ENCODE assay signal across 8 cellular contexts in the genomic region with DNA sequence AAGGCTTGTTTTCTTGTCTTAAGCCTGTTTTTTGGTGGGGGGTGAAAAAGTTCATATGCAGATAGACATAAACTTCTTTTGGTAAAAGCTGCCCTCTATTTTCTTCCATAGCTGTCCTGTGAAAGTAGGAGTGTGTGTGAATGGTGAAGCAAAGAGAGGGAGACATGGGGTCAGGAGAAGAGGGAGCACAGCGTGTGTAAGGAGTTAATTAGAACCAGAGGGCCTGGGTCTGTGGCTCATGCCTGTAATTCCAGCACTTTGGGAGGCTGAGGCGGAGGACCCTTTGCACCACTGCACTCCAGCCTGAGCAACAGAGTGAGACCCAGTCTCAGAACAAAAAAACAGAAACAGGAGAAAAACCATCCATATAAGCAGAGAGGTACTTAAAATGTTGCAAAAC. TPM values are rescaled to one million over a fixed set of nuclear protein-coding genes. Genes with fewer than 3 reads are reported as not detected.
DNase-seq lines count a peak whose midpoint lies in the region; ATAC-seq and FAIRE-seq lines count a peak whose summit lies in the region.

No MANE protein-coding gene starts in this region.

- DNase-seq in GM19239 (ENCODE audit: insufficient read length, low spot score) (no peak), T-cell (no peak), fibroblast of the conjunctiva (ENCODE audit: low read depth) (peak; percentile 34), superior temporal gyrus (ENCODE audit: extremely low spot score) (no peak), NCI-H2029 treated with DMSO at 0.1 percent for 48 hours (lab: John Stamatoyannopoulos, UW) (no peak), NCI-H1092 treated with DMSO at 0.1 percent for 48 hours (lab: John Stamatoyannopoulos, UW) (no peak), mesenteric fat pad (ENCODE audit: low spot score) (no peak)

- H3K36me3 Mint-ChIP-seq in T-cell = peaks cover 22% of the 10 kb centered on the region

- peaks cover 18% of the 10 kb centered on the region for H3K4me1 ChIP-seq in skeletal muscle satellite cell (ENCODE audit: control insufficient read depth, insufficient read depth, low read length)

- H3K9ac ChIP-seq in skeletal muscle satellite cell (ENCODE audit: low read depth, low read length) = peak overlapping the region; percentile 95

- peak overlapping the region; percentile 90 to 95 (median 94) for H3K4me3 Mint-ChIP-seq in T-cell

- POLR2A ChIA-PET in T-cell (lab: Charles Lee) = interaction anchor here (0.6 to 4.8 kb wide), 11 partner anchors 16 to 512 kb away, joined by 3 to 177 read pairs (median 5); partner anchors contain the start of gene CCNL1 (in 2 of the 2)

- H3K27me3 ChIP-seq in skeletal muscle satellite cell (ENCODE audit: control insufficient read depth, insufficient read depth, low read length) = no peaks in the 10 kb centered on the region

- ATAC-seq in T-cell (replicated peaks in 1 of 4) = no peak

- peak overlapping the region; percentile 93 for H3K4me2 ChIP-seq in skeletal muscle satellite cell (ENCODE audit: low read length)

- H3K9me3 ChIP-seq in skeletal muscle satellite cell (replicated peaks; ENCODE audit: low read length) = no peaks in the 10 kb centered on the region

- H3K36me3 ChIP-seq in skeletal muscle satellite cell (ENCODE audit: insufficient read depth, low read length) = no peaks in the 10 kb centered on the region

- peaks cover 0 to 6% (median 0%) of the 10 kb centered on the region in 3 donors for H3K9me3 Mint-ChIP-seq in T-cell

- H3K27me3 Mint-ChIP-seq in T-cell = peaks cover 0 to 4% of the 10 kb centered on the region in 2 donors

- FAIRE-seq in GM19239 (lab: Jason Lieb, UNC) = peak; percentile 49

- CTCF ChIA-PET in T-cell (lab: Charles Lee) = interaction anchor here (1.1 to 3.4 kb wide), 6 partner anchors 13 to 495 kb away, joined by 3 to 38 read pairs (median 5); partner anchors contain the start of gene CCNL1 (in 1 of the 2)

- H3K27ac Mint-ChIP-seq in T-cell = peak overlapping the region; percentile 96 to 100

- H3K4me1 Mint-ChIP-seq in T-cell = peaks cover 30 to 37% (median 34%) of the 10 kb centered on the region in 3 donors

- H3K4me3 ChIP-seq in skeletal muscle satellite cell (ENCODE audit: low read length) = peak overlapping the region; percentile 81

RNA-seq across cellular contexts. Expression of gene CCNL1, which starts 16.2 kb away (rescaled TPM):
- total RNA-seq in T-cell (1,000 to 10,000 TPM in 2 of 5 donors, 100 to 1,000 TPM in 3; 271 to 1,140 (median 276) TPM), mesenteric fat pad (315 TPM)
- total RNA-seq in skeletal muscle satellite cell (2012; rRNA removed) = 119 and 126 TPM in 2 replicates
